8 cellular contexts compared by ENCODE assay signal in genomic region chr22:30607300-30607930, GRCh38. TPM values are rescaled to one million over a fixed set of nuclear protein-coding genes. Genes with fewer than 3 reads are reported as not detected.
DNase-seq lines count a peak whose midpoint lies in the region; ATAC-seq and TF ChIP-seq lines count a peak whose summit lies in the region.

No MANE protein-coding gene starts in this region.

- TF ChIP-seq CTCF in PC-9 (conservative IDR thresholded peaks at IDR 0.05): no peak
- TF ChIP-seq CTCF in osteoblast (IDR thresholded peaks at IDR 0.05; ENCODE audit: extremely low read depth, low read depth, low read length): no peak
- TF ChIP-seq CTCF in foreskin keratinocyte (conservative IDR thresholded peaks at IDR 0.05): no peak

- BruUV-seq in PC-9 (replicated peaks; lab: Mats Ljungman, UMichigan): no TSS peak

- no peaks in the 10 kb centered on the region for H3K9me2 ChIP-seq in PC-9 (ENCODE audit: insufficient read depth)

- H3K9me3 ChIP-seq in CD8-positive, alpha-beta memory T cell (ENCODE audit: low read length): no peaks in the 10 kb centered on the region
- no peaks in the 10 kb centered on the region for H3K9me3 ChIP-seq in PC-9 (ENCODE audit: insufficient read depth, low read depth)
- no peaks in the 10 kb centered on the region for H3K9me3 ChIP-seq in osteoblast (ENCODE audit: low read depth, low read length)

- peaks cover 20% of the 10 kb centered on the region for H3F3A ChIP-seq in PC-9 (ENCODE audit: insufficient read depth, low read depth)

- H3K27me3 ChIP-seq in CD8-positive, alpha-beta memory T cell (ENCODE audit: insufficient read depth, low read length, poor library complexity, severe bottlenecking): no peaks in the 10 kb centered on the region
- H3K27me3 ChIP-seq in PC-9 (ENCODE audit: insufficient read depth, low read depth): no peaks in the 10 kb centered on the region
- H3K27me3 ChIP-seq in osteoblast (ENCODE audit: insufficient read depth, low read length): no peaks in the 10 kb centered on the region
- no peaks in the 10 kb centered on the region for H3K27me3 ChIP-seq in foreskin keratinocyte

- H3K36me3 Mint-ChIP-seq in CD8-positive, alpha-beta memory T cell: no peaks in the 10 kb centered on the region

- H4K20me1 ChIP-seq in PC-9 (ENCODE audit: insufficient read depth) (no peaks in the 10 kb centered on the region), osteoblast (ENCODE audit: insufficient read depth, low read length) (no peaks in the 10 kb centered on the region)

- H3K27ac ChIP-seq in CD8-positive, alpha-beta memory T cell (ENCODE audit: low read depth, low read length): peak overlapping the region; percentile 12
- no peak overlapping the region for H3K27ac ChIP-seq in PC-9
- peak overlapping the region; percentile 41 for H3K27ac ChIP-seq in epithelial cell of prostate
- peak overlapping the region; percentile 19 for H3K27ac ChIP-seq in osteoblast (ENCODE audit: low read depth, low read length)
- no peak overlapping the region for H3K27ac ChIP-seq in foreskin keratinocyte

- H3K4me2 ChIP-seq in PC-9 (peak overlapping the region; percentile 60), osteoblast (ENCODE audit: insufficient read depth, low read length) (peak overlapping the region; percentile 100)

- no peaks in the 10 kb centered on the region for H3K9me3 Mint-ChIP-seq in CD8-positive, alpha-beta memory T cell

- H3K79me2 ChIP-seq in PC-9 (ENCODE audit: low read depth): no peaks in the 10 kb centered on the region
- H3K79me2 ChIP-seq in osteoblast (ENCODE audit: insufficient read depth, low read length): no peaks in the 10 kb centered on the region

- DNase-seq in CD8-positive, alpha-beta memory T cell: peak in 1 of 5 donors; percentile 4
- DNase-seq in PC-9: no peak
- no peak for DNase-seq in epithelial cell of prostate (ENCODE audit: low read depth, low spot score)
- DNase-seq in osteoblast (ENCODE audit: insufficient read length, low spot score, missing footprints): no peak
- DNase-seq in erythroblast (lab: John Stamatoyannopoulos, UW): no peak
- DNase-seq in foreskin keratinocyte: no peak
- DNase-seq in middle frontal gyrus (ENCODE audit: extremely low spot score, low spot score): no peak

- TF ChIP-seq POLR2A in erythroblast (IDR thresholded peaks at IDR 0.05; ENCODE audit: low read length): no peak

- intact Hi-C loops in PC-9 (cut with micrococcal nuclease; ENCODE audit: unreplicated experiment): loop anchor here (10.0 kb wide), 2 partner anchors 183 to 343 kb away; partner anchors contain the start of genes MTFP1 and OSM

- POLR2A ChIA-PET in CD8-positive, alpha-beta memory T cell (lab: Charles Lee): interaction anchor here (0.5 kb wide), 1 partner anchor 804 kb away, joined by 10 read pairs; no protein-coding TSS in a partner anchor
- POLR2A ChIA-PET in PC-9 (lab: Charles Lee; ENCODE audit: unreplicated experiment): interaction anchor here (0.6 to 1.5 kb wide), 2 partner anchors 181 to 1181 kb away, joined by 4 to 6 read pairs; no protein-coding TSS in a partner anchor

- H3K4me1 ChIP-seq in CD8-positive, alpha-beta memory T cell (ENCODE audit: insufficient read depth, low read length): peaks cover 18% of the 10 kb centered on the region
- H3K4me1 ChIP-seq in PC-9 (replicated peaks; ENCODE audit: insufficient read depth) (peaks cover 34% of the 10 kb centered on the region), osteoblast (ENCODE audit: insufficient read depth, low read length) (peaks cover 31% of the 10 kb centered on the region), foreskin keratinocyte (peaks cover 14% of the 10 kb centered on the region)

- H3K27me3 Mint-ChIP-seq in CD8-positive, alpha-beta memory T cell: peaks cover 11 to 14% of the 10 kb centered on the region in 2 donors

- peak overlapping the region in 5 of 8 donors; percentile 14 to 83 (median 52) for H3K27ac Mint-ChIP-seq in CD8-positive, alpha-beta memory T cell

- H2AFZ ChIP-seq in PC-9: peak overlapping the region; percentile 63; the same call in 1 of the 2 replicates
- H2AFZ ChIP-seq in osteoblast (ENCODE audit: low read length): peak overlapping the region; percentile 100

- CTCF ChIA-PET in CD8-positive, alpha-beta memory T cell (lab: Charles Lee): interaction anchor here (0.7 to 1.8 kb wide), 3 partner anchors 9 to 27 kb away, joined by 3 to 5 read pairs (median 5); no protein-coding TSS in a partner anchor
- CTCF ChIA-PET in PC-9 (lab: Charles Lee): interaction anchor here (0.6 to 0.7 kb wide), 6 partner anchors 14 to 1720 kb away, joined by 5 to 14 read pairs (median 7); no protein-coding TSS in a partner anchor

- H3K4me3 Mint-ChIP-seq in CD8-positive, alpha-beta memory T cell: peak overlapping the region in 6 of 7 donors; percentile 59 to 88 (median 82)

- ATAC-seq in foreskin keratinocyte (no peak), GM19463 (IDR thresholded peaks at IDR 0.05; ENCODE audit: unreplicated experiment) (no peak)

- no peaks in the 10 kb centered on the region for H3K36me3 ChIP-seq in CD8-positive, alpha-beta memory T cell (ENCODE audit: insufficient read depth, low read length)
- H3K36me3 ChIP-seq in PC-9 (ENCODE audit: low read depth): no peaks in the 10 kb centered on the region
- no peaks in the 10 kb centered on the region for H3K36me3 ChIP-seq in osteoblast (ENCODE audit: insufficient read depth, low read length)

- peaks cover 13 to 17% (median 15%) of the 10 kb centered on the region in 3 donors for H3K4me1 Mint-ChIP-seq in CD8-positive, alpha-beta memory T cell

- peak overlapping the region; percentile 72 for H3K4me3 ChIP-seq in CD8-positive, alpha-beta memory T cell (ENCODE audit: low read length)
- H3K4me3 ChIP-seq in PC-9 (peak overlapping the region; percentile 46; the same call in 1 of the 2 replicates), osteoblast (ENCODE audit: insufficient read depth, low read length) (peak overlapping the region; percentile 91)

RNA-seq across cellular contexts. Expression of gene TCN2, which starts 0.4 kb away (rescaled TPM):
- total RNA-seq in CD8-positive, alpha-beta memory T cell: under 1 TPM; 0.11 to 0.28 TPM
- polyA plus RNA-seq in CD8-positive, alpha-beta memory T cell: 0.63 TPM
- total RNA-seq in PC-9 (2021): 11.5 and 12.9 TPM in 2 replicates
- total RNA-seq in osteoblast: 13.6 and 18.8 TPM in 2 replicates
- total RNA-seq in foreskin keratinocyte: 1.4 and 1.8 TPM in 2 replicates
- 1.6 and 1.9 TPM in 2 replicates for polyA plus RNA-seq in foreskin keratinocyte

RNA-seq across cellular contexts. Expression of gene PES1, which starts 15.7 kb away (rescaled TPM):
- 100 to 1,000 TPM; 186 to 187 TPM for total RNA-seq in CD8-positive, alpha-beta memory T cell
- 46.5 TPM for polyA plus RNA-seq in CD8-positive, alpha-beta memory T cell
- total RNA-seq in PC-9 (2021) (94.3 and 127 TPM in 2 replicates), osteoblast (61.6 and 64.8 TPM in 2 replicates), foreskin keratinocyte (89.1 and 105 TPM in 2 replicates)
- 93.8 and 100 TPM in 2 replicates for polyA plus RNA-seq in foreskin keratinocyte

RNA-seq across cellular contexts. Expression of gene SLC35E4, which starts 28.2 kb away (rescaled TPM):
- 1 to 10 TPM; 7.1 to 8.4 TPM for total RNA-seq in CD8-positive, alpha-beta memory T cell
- polyA plus RNA-seq in CD8-positive, alpha-beta memory T cell: 3.3 TPM
- total RNA-seq in PC-9 (2021): 4.7 and 6.4 TPM in 2 replicates
- 13.0 TPM in 2 replicates for total RNA-seq in osteoblast
- total RNA-seq in foreskin keratinocyte: 4.4 and 5.6 TPM in 2 replicates
- 4.3 TPM in 2 replicates for polyA plus RNA-seq in foreskin keratinocyte

RNA-seq across cellular contexts. Expression of gene GAL3ST1, which starts 33.0 kb away (rescaled TPM):
- under 1 TPM; 0.13 to 0.31 TPM for total RNA-seq in CD8-positive, alpha-beta memory T cell
- polyA plus RNA-seq in CD8-positive, alpha-beta memory T cell: 0.13 TPM
- total RNA-seq in PC-9 (2021): 0.52 TPM in 1 of 2 replicates, not detected in the other
- total RNA-seq in osteoblast: not detected in 2 replicates
- total RNA-seq in foreskin keratinocyte: not detected in 2 replicates
- not detected in 2 replicates for polyA plus RNA-seq in foreskin keratinocyte

Comparison
In these comparisons a context has a peak if more than half of its experiments do, and no peak if none do; other contexts are left out.
1. H3K27ac ChIP-seq: peak in CD8-positive, alpha-beta memory T cell (single experiment), epithelial cell of prostate (single experiment) and osteoblast (single experiment); none in PC-9 (single experiment) and foreskin keratinocyte (single experiment).
2. Peak in every context shown above with its lines, with median percentiles within 50 percentile points of each other: H3K4me3 ChIP-seq.